ENCODE assay signal across 6 cellular contexts in genomic region chr19:35845215-35846037, GRCh38. TPM values are rescaled to one million over a fixed set of nuclear protein-coding genes. Genes with fewer than 3 reads are reported as not detected.
DNase-seq lines count a peak whose midpoint lies in the region; ATAC-seq and TF ChIP-seq lines count a peak whose summit lies in the region.

No MANE protein-coding gene starts in this region.

- H2BK12ac ChIP-seq in neuronal stem cell (ENCODE audit: low read length): no peak overlapping the region

- H3K4me3 ChIP-seq in body of pancreas: no peak overlapping the region
- peak overlapping the region in 1 of 2 donors; percentile 65 for H3K4me3 ChIP-seq in neuronal stem cell (ENCODE audit: low read length in 2 of 2)

- peaks cover 25% of the 10 kb centered on the region for H3K4me1 ChIP-seq in body of pancreas
- peaks cover 4 to 7% of the 10 kb centered on the region in 2 donors for H3K4me1 ChIP-seq in neuronal stem cell (ENCODE audit: control insufficient read depth in 2 of 2, insufficient read depth in 1 of 2, low read depth in 1 of 2, low read length in 2 of 2)

- peak overlapping the region; percentile 38 for H3K14ac ChIP-seq in neuronal stem cell (ENCODE audit: low read length)

- no peak overlapping the region for H3K4ac ChIP-seq in neuronal stem cell (ENCODE audit: low read length)

- H2BK120ac ChIP-seq in neuronal stem cell (ENCODE audit: low read depth, low read length): no peak overlapping the region

- no peak for TF ChIP-seq CTCF in body of pancreas (IDR thresholded peaks at IDR 0.05)

- H2BK5ac ChIP-seq in neuronal stem cell (ENCODE audit: low read length): no peak overlapping the region

- H2BK15ac ChIP-seq in neuronal stem cell (ENCODE audit: low read length): no peak overlapping the region

- H4K8ac ChIP-seq in neuronal stem cell (ENCODE audit: low read depth, low read length): no peak overlapping the region

- peak overlapping the region; percentile 18 for H3K4me2 ChIP-seq in neuronal stem cell (ENCODE audit: insufficient read depth, low read length, poor library complexity, severe bottlenecking)

- H3K36me3 ChIP-seq in body of pancreas (replicated peaks in 1 of 2; ENCODE audit: insufficient read depth in 1 of 2, low read depth in 2 of 2) (no peaks in the 10 kb centered on the region), neuronal stem cell (replicated peaks in 1 of 2; ENCODE audit: control insufficient read depth in 2 of 2, insufficient read depth in 2 of 2, low read length in 2 of 2) (no peaks in the 10 kb centered on the region)

- 4 to 19% methylated on average over 18 to 61 of the region's 63 CpGs for WGBS in body of pancreas, 2 donors
- no CpG with 5 or more reads among the region's 63 CpGs for WGBS in neuronal stem cell (ENCODE audit: extremely low coverage in 2 of 2, insufficient read length in 2 of 2, insufficient replicate concordance in 1 of 2), 2 donors

- H3K18ac ChIP-seq in neuronal stem cell (ENCODE audit: low read length): peak overlapping the region; percentile 76

- H3K9me3 ChIP-seq in body of pancreas (no peaks in the 10 kb centered on the region), neuronal stem cell (replicated peaks in 1 of 2; ENCODE audit: control insufficient read depth in 2 of 2, insufficient read depth in 1 of 2, low read depth in 1 of 2, low read length in 2 of 2) (no peaks in the 10 kb centered on the region)

- H3K27me3 ChIP-seq in body of pancreas (no peaks in the 10 kb centered on the region), neuronal stem cell (ENCODE audit: control insufficient read depth in 3 of 3, insufficient read depth in 3 of 3, low read depth in 1 of 3, low read length in 3 of 3) (peaks cover 21 to 88% (median 47%) of the 10 kb centered on the region in 3 experiments)

- ATAC-seq in body of pancreas (peak; percentile 74), HG02938 (IDR thresholded peaks at IDR 0.05; ENCODE audit: unreplicated experiment) (no peak), HG03135 (IDR thresholded peaks at IDR 0.05; ENCODE audit: unreplicated experiment) (no peak)

- DNase-seq in HuH-7 (ENCODE audit: low spot score) (peak; percentile 73), body of pancreas (peak; percentile 70 to 85 (median 74)), neuronal stem cell (ENCODE audit: low spot score) (no peak), NCI-H1048 (lab: John Stamatoyannopoulos, UW) (no peak)

- H3K23ac ChIP-seq in neuronal stem cell (ENCODE audit: low read depth, low read length, poor library complexity): peak overlapping the region; percentile 96

- intact Hi-C loops in body of pancreas (cut with DNase I): no loop called here

- peak in 1 of 3 donors; percentile 25 for TF ChIP-seq POLR2A in body of pancreas (IDR thresholded peaks at IDR 0.05)

- peak overlapping the region; percentile 45 for H2AFZ ChIP-seq in neuronal stem cell (ENCODE audit: low read length)

- peak overlapping the region; percentile 72 for H3K9ac ChIP-seq in neuronal stem cell (ENCODE audit: low read depth, low read length, poor library complexity)

- no peak overlapping the region for H2AK5ac ChIP-seq in neuronal stem cell (ENCODE audit: low read depth, low read length)

- H3K79me1 ChIP-seq in neuronal stem cell (ENCODE audit: low read depth, low read length): peaks cover 2% of the 10 kb centered on the region

- H4K91ac ChIP-seq in neuronal stem cell (ENCODE audit: low read depth, low read length, poor library complexity): no peak overlapping the region

- H3K27ac ChIP-seq in body of pancreas (peak overlapping the region; percentile 63 to 86 (median 82)), neuronal stem cell (replicated peaks; ENCODE audit: low read length) (no peak overlapping the region)

RNA-seq across cellular contexts. Expression of gene NPHS1, which starts 6.9 kb away (rescaled TPM):
- 10 to 100 TPM; 14.0 to 33.6 TPM for total RNA-seq in body of pancreas
- 0.74 TPM for polyA plus RNA-seq in neuronal stem cell (2013, experiment 1 of 2)
- polyA plus RNA-seq in neuronal stem cell (2013, experiment 2 of 2): 0.58 TPM

RNA-seq across cellular contexts. Expression of gene KIRREL2, which starts 11.3 kb away (rescaled TPM):
- 10 to 100 TPM; 42.5 to 75.5 TPM for total RNA-seq in body of pancreas
- 7.2 TPM for polyA plus RNA-seq in neuronal stem cell (2013, experiment 1 of 2)
- polyA plus RNA-seq in neuronal stem cell (2013, experiment 2 of 2): 7.3 TPM

RNA-seq across cellular contexts. Expression of gene APLP1, which starts 22.9 kb away (rescaled TPM):
- 10 to 100 TPM; 40.9 to 47.0 TPM for total RNA-seq in body of pancreas
- polyA plus RNA-seq in neuronal stem cell (2013, experiment 1 of 2): 299 TPM
- 297 TPM for polyA plus RNA-seq in neuronal stem cell (2013, experiment 2 of 2)

RNA-seq across cellular contexts. Expression of gene PRODH2, which starts 32.8 kb away (rescaled TPM):
- total RNA-seq in body of pancreas: 1 to 10 TPM in 1 of 2 donors, under 1 TPM in 1; 0.99 to 3.9 TPM
- not detected for polyA plus RNA-seq in neuronal stem cell (2013, experiment 1 of 2)
- polyA plus RNA-seq in neuronal stem cell (2013, experiment 2 of 2): not detected

RNA-seq across cellular contexts. Expression of gene NFKBID, which starts 54.9 kb away (rescaled TPM):
- total RNA-seq in body of pancreas: 1 to 10 TPM; 6.3 to 6.5 TPM
- polyA plus RNA-seq in neuronal stem cell (2013, experiment 1 of 2): 4.8 TPM
- 4.7 TPM for polyA plus RNA-seq in neuronal stem cell (2013, experiment 2 of 2)

Comparison
In these comparisons a context has a peak if more than half of its experiments do, and no peak if none do; other contexts are left out.
1. DNase-seq: peak in HuH-7 (single experiment) and body of pancreas (4 of 4); none in neuronal stem cell (single experiment) and NCI-H1048 (single experiment).